1 cellular context compared by ENCODE assay signal in genomic region chr10:80522756-80523363, GRCh38.
TF ChIP-seq lines count a peak whose summit lies in the region.

No MANE protein-coding gene starts in this region.

TF ChIP-seq in HepG2, 621 proteins besides CTCF, POLR2A, EP300 and RAD21 (continued from another document):
- TF ChIP-seq ZFP36 (IDR thresholded peaks at IDR 0.05; ENCODE audit: borderline replicate concordance, low read depth, low read length, partially characterized antibody), result no peak
